11 cellular contexts compared by ENCODE assay signal in the genomic region with DNA sequence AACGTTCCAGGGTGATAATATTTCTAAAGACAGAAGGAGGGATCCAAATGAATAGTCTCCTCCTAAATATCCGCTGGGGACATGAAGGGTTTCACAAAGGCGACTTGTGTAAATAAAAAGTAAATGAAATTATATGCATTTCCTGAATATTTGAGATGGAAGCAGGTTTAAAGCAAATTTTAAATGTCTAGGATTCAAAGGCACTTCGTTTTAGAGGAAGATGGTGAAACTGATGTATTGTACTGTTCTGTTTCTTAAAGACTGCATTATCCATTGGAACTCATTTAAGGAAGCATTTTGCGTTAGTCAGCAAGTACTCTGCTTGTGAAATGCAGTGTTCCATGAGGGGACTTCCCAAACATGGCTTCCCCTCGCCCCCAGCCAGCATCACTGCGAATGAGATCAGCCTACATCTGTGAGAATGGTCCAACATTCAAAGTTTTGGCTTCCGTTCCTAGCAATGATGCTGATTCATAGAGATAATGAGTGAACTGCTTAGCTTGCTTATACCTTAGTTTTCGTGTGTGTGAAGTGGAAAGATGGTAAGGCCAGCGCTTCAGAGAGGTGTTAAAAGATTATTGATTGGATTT. TPM values are rescaled to one million over a fixed set of nuclear protein-coding genes. Genes with fewer than 3 reads are reported as not detected.
DNase-seq lines count a peak whose midpoint lies in the region; ATAC-seq, FAIRE-seq and TF ChIP-seq lines count a peak whose summit lies in the region.
"Had no signal": no experiment of that assay in that cellular context is flagged by ENCODE, and none has a peak within 500 bp of the region (broad histone marks: within the 10 kb centered on the region; RNA-seq: fewer than 3 reads in every experiment).

No MANE protein-coding gene starts in this region.

- no peak overlapping the region for H3K4ac ChIP-seq in neuronal stem cell (ENCODE audit: low read length)

- H3K4me1 ChIP-seq in neuronal stem cell (ENCODE audit: control insufficient read depth in 2 of 2, insufficient read depth in 1 of 2, low read depth in 1 of 2, low read length in 2 of 2): peaks cover 0 to 4% of the 10 kb centered on the region in 2 donors

- H3K23ac ChIP-seq in neuronal stem cell (ENCODE audit: low read depth, low read length, poor library complexity): no peak overlapping the region

- TF ChIP-seq CTCF in D721Med (IDR thresholded peaks at IDR 0.05; ENCODE audit: insufficient read depth, missing control alignments): no peak

- FAIRE-seq in D721Med (lab: Jason Lieb, UNC): no peak
- FAIRE-seq: RCC 7860 had no signal

- H3K36me3 ChIP-seq in neuronal stem cell (replicated peaks in 1 of 2; ENCODE audit: control insufficient read depth in 2 of 2, insufficient read depth in 2 of 2, low read length in 2 of 2): peaks cover 0 to 21% of the 10 kb centered on the region in 2 donors
- H3K36me3 ChIP-seq: BLaER1 had no signal

- no peak overlapping the region for H3K14ac ChIP-seq in neuronal stem cell (ENCODE audit: low read length)

- H3K27me3 ChIP-seq in neuronal stem cell (ENCODE audit: control insufficient read depth in 3 of 3, insufficient read depth in 3 of 3, low read depth in 1 of 3, low read length in 3 of 3): no peaks in the 10 kb centered on the region

- peak overlapping the region in 1 of 2 donors; percentile 87 for H3K4me3 ChIP-seq in neuronal stem cell (ENCODE audit: low read length in 2 of 2)

- no peak overlapping the region for H2BK5ac ChIP-seq in neuronal stem cell (ENCODE audit: low read length)

- no peak overlapping the region for H2AFZ ChIP-seq in neuronal stem cell (ENCODE audit: low read length)

- no peak overlapping the region for H4K8ac ChIP-seq in neuronal stem cell (ENCODE audit: low read depth, low read length)

- ATAC-seq in GM18868 (IDR thresholded peaks at IDR 0.05; ENCODE audit: unreplicated experiment) (peak; percentile 28), HG03045 (IDR thresholded peaks at IDR 0.05; ENCODE audit: unreplicated experiment) (no peak)

- H3K27ac ChIP-seq in neuronal stem cell (replicated peaks; ENCODE audit: low read length): no peak overlapping the region
- H3K27ac ChIP-seq: BLaER1 had no signal

- no peak overlapping the region for H2BK15ac ChIP-seq in neuronal stem cell (ENCODE audit: low read length)

- H2BK120ac ChIP-seq in neuronal stem cell (ENCODE audit: low read depth, low read length): no peak overlapping the region

- no peaks in the 10 kb centered on the region for H3K79me1 ChIP-seq in neuronal stem cell (ENCODE audit: low read depth, low read length)

- H3K9ac ChIP-seq in neuronal stem cell (ENCODE audit: low read depth, low read length, poor library complexity): no peak overlapping the region
- H3K9ac ChIP-seq: BLaER1 had no signal

- peak overlapping the region; percentile 97 for H3K4me2 ChIP-seq in neuronal stem cell (ENCODE audit: insufficient read depth, low read length, poor library complexity, severe bottlenecking)

- peak; percentile 31 for DNase-seq in NCI-H748 (lab: John Stamatoyannopoulos, UW; ENCODE audit: unreplicated experiment)
- no peak for DNase-seq in NCI-H748 treated with DMSO at 0.1 percent for 48 hours (lab: John Stamatoyannopoulos, UW)
- peak; percentile 53 for DNase-seq in cerebellar cortex (ENCODE audit: low spot score)
- DNase-seq in neuronal stem cell (ENCODE audit: low spot score): no peak
- DNase-seq in D721Med (ENCODE audit: insufficient read length, low spot score): no peak
- no peak for DNase-seq in Kasumi-1 (lab: John Stamatoyannopoulos, UW)
- DNase-seq: activated gamma-delta T cell had no signal

- WGBS in neuronal stem cell (ENCODE audit: extremely low coverage in 2 of 2, insufficient read length in 2 of 2, insufficient replicate concordance in 1 of 2), 2 donors: no CpG with 5 or more reads among the region's 10 CpGs

- H3K9me3 ChIP-seq in neuronal stem cell (replicated peaks in 1 of 2; ENCODE audit: control insufficient read depth in 2 of 2, insufficient read depth in 1 of 2, low read depth in 1 of 2, low read length in 2 of 2): no peaks in the 10 kb centered on the region
- H3K9me3 ChIP-seq: BLaER1 had no signal

- no peak overlapping the region for H3K18ac ChIP-seq in neuronal stem cell (ENCODE audit: low read length)

- no peak overlapping the region for H2AK5ac ChIP-seq in neuronal stem cell (ENCODE audit: low read depth, low read length)

- no peak overlapping the region for H4K91ac ChIP-seq in neuronal stem cell (ENCODE audit: low read depth, low read length, poor library complexity)

- no peak overlapping the region for H2BK12ac ChIP-seq in neuronal stem cell (ENCODE audit: low read length)

RNA-seq across cellular contexts. Expression of gene RAB39A, which starts 1.5 kb away (rescaled TPM):
- 2.9 TPM for polyA plus RNA-seq in neuronal stem cell (2013, experiment 1 of 2)
- polyA plus RNA-seq in neuronal stem cell (2013, experiment 2 of 2): 2.8 TPM

Comparison
In these comparisons a context has a peak if more than half of its experiments do, and no peak if none do; other contexts are left out.
1. DNase-seq: peak in NCI-H748 (single experiment) and cerebellar cortex (single experiment); none in NCI-H748 treated with DMSO at 0.1 percent for 48 hours (single experiment), neuronal stem cell (single experiment), D721Med (single experiment) and Kasumi-1 (0 of 2).